29 cellular contexts compared by ENCODE assay signal in the genomic region with DNA sequence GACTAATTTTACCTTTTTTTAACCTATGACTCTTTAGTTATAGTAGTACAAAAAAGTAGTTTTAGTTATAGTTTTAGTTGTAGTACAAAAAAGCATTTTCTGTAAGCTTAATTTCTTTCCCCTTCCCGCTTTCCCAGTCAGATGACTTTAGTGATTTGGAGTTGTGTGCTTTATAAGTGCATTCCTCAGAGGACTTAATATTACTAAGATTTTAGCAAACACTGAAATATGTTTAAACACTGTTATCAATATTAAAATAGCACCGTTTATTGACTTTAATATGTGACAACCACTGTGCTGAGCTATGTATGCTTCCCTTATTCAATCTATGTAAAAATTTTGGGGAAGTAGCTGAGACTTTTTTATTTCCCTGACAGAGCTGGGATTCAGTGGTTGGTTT. TPM values are rescaled to one million over a fixed set of nuclear protein-coding genes. Genes with fewer than 3 reads are reported as not detected.
"Had no signal": no experiment of that assay in that cellular context is flagged by ENCODE, and none has a peak within 500 bp of the region (broad histone marks: within the 10 kb centered on the region; RNA-seq: fewer than 3 reads in every experiment).

No MANE protein-coding gene starts in this region.

- H3K9me3 Mint-ChIP-seq: immature natural killer cell; naive thymus-derived CD4-positive, alpha-beta T cell; stimulated activated naive B cell treated with anti-CD40 and anti-IgM and Interleukin-4, amounts not matched to agents 10 μg/mL and 1 μg/mL and 100 μg/mL, for 72 hours had no signal

- H3K9me3 ChIP-seq: esophagus muscularis mucosa, gastrocnemius medialis, right atrium auricular region, sigmoid colon, stomach, thoracic aorta, transverse colon had no signal

- ATAC-seq: gastrocnemius medialis; left cardiac atrium; left ventricle myocardium superior; naive thymus-derived CD4-positive, alpha-beta T cell; stimulated activated naive B cell treated with anti-CD40 and anti-IgM and Interleukin-4, amounts not matched to agents 10 μg/mL and 1 μg/mL and 100 μg/mL, for 72 hours had no signal

- H3K4me3 Mint-ChIP-seq: immature natural killer cell; naive thymus-derived CD4-positive, alpha-beta T cell; stimulated activated naive B cell treated with anti-CD40 and anti-IgM and Interleukin-4, amounts not matched to agents 10 μg/mL and 1 μg/mL and 100 μg/mL, for 72 hours had no signal

- H3K4me1 ChIP-seq: esophagus muscularis mucosa, gastrocnemius medialis, sigmoid colon, transverse colon had no signal

- H3K27me3 ChIP-seq: dorsolateral prefrontal cortex, esophagus muscularis mucosa, gastrocnemius medialis, right atrium auricular region, sigmoid colon, stomach, transverse colon had no signal

- DNase-seq: cortex of kidney; dorsolateral prefrontal cortex; effector CD8-positive, alpha-beta T cell; gastrocnemius medialis; immature natural killer cell; kidney; left cardiac atrium; left ventricle myocardium superior; mesendoderm; naive thymus-derived CD4-positive, alpha-beta T cell; posterior cingulate gyrus; sigmoid colon; stimulated activated CD4-positive, alpha-beta T cell treated with anti-CD3 and anti-CD28 coated beads, Interleukin-2, amount 100 ng/mL, for 24 hours; stimulated activated CD4-positive, alpha-beta T cell treated with anti-CD3 and anti-CD28 coated beads, Interleukin-4, amount 100 ng/mL, for 4 hours; stimulated activated naive B cell treated with anti-CD40 and anti-IgM and Interleukin-4, amounts not matched to agents 10 μg/mL and 1 μg/mL and 100 μg/mL, for 72 hours; stomach; substantia nigra; transverse colon had no signal

- H3K4me3 ChIP-seq: dorsolateral prefrontal cortex, esophagus muscularis mucosa, gastrocnemius medialis, lung, right atrium auricular region, sigmoid colon, skin epidermis, stomach, thoracic aorta, transverse colon had no signal

- H3K27ac ChIP-seq: dorsolateral prefrontal cortex, epithelial cell of prostate, esophagus muscularis mucosa, gastrocnemius medialis, right atrium auricular region, sigmoid colon, skin epidermis, thoracic aorta, transverse colon had no signal

- H3K27me3 Mint-ChIP-seq: naive thymus-derived CD4-positive, alpha-beta T cell; stimulated activated naive B cell treated with anti-CD40 and anti-IgM and Interleukin-4, amounts not matched to agents 10 μg/mL and 1 μg/mL and 100 μg/mL, for 72 hours had no signal

RNA-seq across cellular contexts. Expression of a gene that starts 49.6 kb away (rescaled TPM):
- total RNA-seq: esophagus muscularis mucosa; fibroblast of villous mesenchyme; kidney; lung; mononuclear cell; naive thymus-derived CD4-positive, alpha-beta T cell; osteocyte; pulmonary artery endothelial cell; sigmoid colon; stomach; thoracic aorta; transverse colon; ureter had no signal
